ENCODE assay signal across 25 cellular contexts in the genomic region with DNA sequence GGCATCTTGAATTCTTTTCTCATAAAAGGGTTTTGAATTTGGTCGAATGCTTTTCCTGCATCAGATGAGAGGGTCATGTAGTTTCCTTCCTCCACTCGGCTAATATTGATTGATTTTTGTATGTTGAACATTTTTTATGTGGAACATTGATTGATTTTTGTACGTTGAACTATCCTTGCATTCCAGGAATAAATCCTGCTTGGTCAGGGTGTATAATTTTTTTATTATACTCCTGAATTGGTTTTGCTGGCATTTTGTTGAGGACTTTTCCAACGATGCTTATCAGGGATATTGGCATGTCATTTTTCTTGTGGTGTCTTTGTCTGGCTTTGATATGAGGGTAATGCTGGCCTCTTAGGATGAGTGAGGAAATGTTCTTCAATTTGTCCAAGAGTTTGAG. TPM values are rescaled to one million over a fixed set of nuclear protein-coding genes. Genes with fewer than 3 reads are reported as not detected.
"Had no signal": no experiment of that assay in that cellular context is flagged by ENCODE, and none has a peak within 500 bp of the region (broad histone marks: within the 10 kb centered on the region; RNA-seq: fewer than 3 reads in every experiment).

No MANE protein-coding gene starts in this region.

- H3K4me3 ChIP-seq: ascending aorta, MG63, SJCRH30, SK-N-MC had no signal

- DNase-seq: activated CD4-positive, alpha-beta T cell treated with anti-CD3 and anti-CD28 coated beads, Interleukin-2, amount 10 ng/mL, durations not matched to agents 24 days and 14 days; activated CD4-positive, alpha-beta T cell treated with anti-CD3 and anti-CD28 coated beads, Interleukin-2, amount 50 U/mL, for 4 hours; activated CD8-positive, alpha-beta T cell treated with anti-CD3 and anti-CD28 coated beads for 36 hours; activated gamma-delta T cell; activated naive CD4-positive, alpha-beta T cell treated with Interleukin-2 at 50 U/mL for 16 hours; activated naive CD8-positive, alpha-beta T cell treated with anti-CD3 and anti-CD28 coated beads, Interleukin-2, amount 10 ng/mL, durations not matched to agents 7 days and 5 days; activated T-cell treated with anti-CD3 and anti-CD28 coated beads, Interleukin-2, amount 50 U/mL, for 1 hour; activated T-cell treated with anti-CD3 and anti-CD28 coated beads, Interleukin-2, amount 50 U/mL, for 72 hours; amygdala; MG63; NCI-H1092; NCI-H1436 treated with DMSO at 0.1 percent for 48 hours; NCI-H1694 treated with DMSO at 0.1 percent for 48 hours; NCI-H2029; NCI-H345; NCI-H524 treated with DMSO at 0.1 percent for 48 hours; NK-92 treated with Interleukin-12 subunit alpha and Interleukin-12 subunit beta, amount 100 ng/mL, for 24 hours; OCI-M1; SHP77; T1000; WERI-Rb-1 had no signal

- H3K4me1 ChIP-seq: ascending aorta, SJCRH30 had no signal

- ATAC-seq: activated CD8-positive, alpha-beta T cell treated with anti-CD3 and anti-CD28 coated beads for 36 hours; activated T-cell treated with anti-CD3 and anti-CD28 coated beads, Interleukin-2, amount 50 U/mL, for 72 hours had no signal

- H3K27me3 ChIP-seq: ascending aorta, MG63, SJCRH30 had no signal

- H3K27ac ChIP-seq: ascending aorta, SJCRH30, SK-N-MC, WERI-Rb-1 had no signal

RNA-seq across cellular contexts. Expression of gene TMEM240, which starts 8.5 kb away (rescaled TPM):
- total RNA-seq: activated CD4-positive, alpha-beta T cell treated with anti-CD3 and anti-CD28 coated beads, Interleukin-2, amount 10 ng/mL, durations not matched to agents 24 days and 14 days; ascending aorta; RPMI7951 had no signal
